ENCODE assay signal across 1 cellular context in the genomic region with DNA sequence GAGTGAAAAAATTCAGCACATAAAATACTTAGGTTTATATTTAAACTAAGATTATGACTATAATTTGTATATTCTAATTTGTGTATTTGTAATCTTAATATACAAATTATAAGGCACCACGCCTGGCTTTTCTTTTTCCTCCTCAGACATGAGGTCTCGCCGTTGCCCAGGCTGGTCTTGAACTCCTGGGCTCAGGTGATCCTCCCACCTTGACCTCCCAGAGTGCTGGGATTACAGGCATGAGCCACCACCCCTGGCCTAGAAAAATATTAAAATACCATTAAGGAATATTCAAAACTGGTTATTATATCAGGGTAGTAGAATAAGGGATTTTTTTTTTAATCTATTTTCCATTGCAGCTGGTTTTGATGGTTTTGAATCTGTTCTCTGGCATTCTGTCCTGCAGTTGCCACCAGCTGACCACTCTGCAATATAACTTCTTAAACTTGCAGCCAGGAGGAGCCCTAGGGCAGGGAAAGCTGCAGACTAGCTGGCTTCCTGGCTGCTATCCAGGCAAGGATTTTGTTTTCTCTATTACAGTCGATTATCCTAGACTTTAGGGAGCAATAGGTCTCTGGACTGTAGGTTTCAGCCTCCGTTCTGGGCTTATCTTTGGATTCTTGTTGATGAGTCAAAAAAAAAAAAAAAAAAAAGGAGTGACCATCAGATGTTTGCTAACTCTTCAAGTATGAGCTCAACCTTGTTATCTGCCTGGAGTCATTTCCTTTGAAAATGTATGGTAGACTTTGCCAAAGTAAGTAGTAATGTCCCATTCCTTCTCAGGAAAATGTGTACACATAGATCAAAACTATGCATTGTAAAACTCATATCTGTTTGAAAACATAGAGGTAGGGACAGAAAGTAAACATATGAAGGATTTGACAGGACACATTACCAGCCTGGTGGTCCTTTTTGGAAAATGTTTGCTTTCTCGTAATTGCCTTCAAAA.
A peak's percentile ranks its signal among the peaks of the same experiment; 100 is the strongest.
TF ChIP-seq lines count a peak whose summit lies in the region.

No MANE protein-coding gene starts in this region.

TF ChIP-seq in K562, 482 proteins besides CTCF, POLR2A, EP300 and RAD21 (continued from another document and continues in another):
- TF ChIP-seq, protein P1, sequence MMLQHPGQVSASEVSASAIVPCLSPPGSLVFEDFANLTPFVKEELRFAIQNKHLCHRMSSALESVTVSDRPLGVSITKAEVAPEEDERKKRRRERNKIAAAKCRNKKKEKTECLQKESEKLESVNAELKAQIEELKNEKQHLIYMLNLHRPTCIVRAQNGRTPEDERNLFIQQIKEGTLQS (IDR thresholded peaks at IDR 0.05), result peak; percentile 87
- TF ChIP-seq, protein P1 (CRISPR knock-in tag; conservative IDR thresholded peaks at IDR 0.05), result no peak
- TF ChIP-seq NBN (IDR thresholded peaks at IDR 0.05; ENCODE audit: low read depth) (peak; percentile 59; the same call in 1 of the 2 replicates), ZNF316 (IDR thresholded peaks at IDR 0.05) (no peak), POLR2AphosphoS5 (IDR thresholded peaks at IDR 0.05; ENCODE audit: control insufficient read depth, insufficient read depth, low read depth, low read length) (peak; percentile 44; the same call in 1 of the 2 replicates), SIN3B (IDR thresholded peaks at IDR 0.05; ENCODE audit: low read depth) (0 out of 2 replicates have a peak, but pooled peaks have one; percentile 26), CBX1 (IDR thresholded peaks at IDR 0.05; ENCODE audit: low read depth) (no peak), MAZ (CRISPR knock-in tag; conservative IDR thresholded peaks at IDR 0.05 in 1 of 2, IDR thresholded peaks at IDR 0.05 in 1 of 2) (peak in 1 of 2 experiments; percentile 49; a peak in 2 of 4 replicates), SMARCE1 (IDR thresholded peaks at IDR 0.05) (peak; percentile 84), NFIX (CRISPR knock-in tag; IDR thresholded peaks at IDR 0.05; ENCODE audit: low read depth) (peak; percentile 38; the same call in 1 of the 2 replicates), SREBF2 (CRISPR knock-in tag; IDR thresholded peaks at IDR 0.05) (no peak), C11orf30 (IDR thresholded peaks at IDR 0.05; ENCODE audit: low read depth) (no peak), MTA3 (IDR thresholded peaks at IDR 0.05; ENCODE audit: borderline replicate concordance) (peak; percentile 67; the same call in 1 of the 2 replicates), DACH1 (IDR thresholded peaks at IDR 0.05; ENCODE audit: partially characterized antibody) (peak; percentile 81), GATA2 (CRISPR knock-in tag; IDR thresholded peaks at IDR 0.05) (peak; percentile 39; the same call in 1 of the 2 replicates), SIN3A (IDR thresholded peaks at IDR 0.05; ENCODE audit: borderline replicate concordance in 2 of 2, control insufficient read depth in 1 of 2, low read depth in 2 of 2, low read length in 2 of 2) (0 out of 4 replicates have a peak, but pooled peaks have one; percentile 24 to 57), ELF1 (tag; IDR thresholded peaks at IDR 0.05) (no peak), HNRNPH1 (optimal IDR thresholded peaks at IDR 0.05; ENCODE audit: low read depth, low read length) (no peak), MAFK (IDR thresholded peaks at IDR 0.05; ENCODE audit: low read length) (peak; percentile 42), CBX3 (IDR thresholded peaks at IDR 0.05; ENCODE audit: borderline replicate concordance in 1 of 2, low read length in 2 of 2) (peak in 1 of 2 experiments; percentile 38; a peak in 1 of 3 replicates), MCM2 (IDR thresholded peaks at IDR 0.05; ENCODE audit: low read depth) (no peak), FOXA3 (CRISPR knock-in tag; conservative IDR thresholded peaks at IDR 0.05 in 1 of 2, IDR thresholded peaks at IDR 0.05 in 1 of 2) (peak in 1 of 2 experiments; percentile 66; a peak in 2 of 4 replicates), ZNF561 (CRISPR knock-in tag; conservative IDR thresholded peaks at IDR 0.05) (no peak), ZNF318 (IDR thresholded peaks at IDR 0.05; ENCODE audit: borderline replicate concordance in 1 of 2, low read depth in 1 of 2) (no peak; a peak in 1 of 4 replicates), DMBX1 (CRISPR knock-in tag; IDR thresholded peaks at IDR 0.05; ENCODE audit: borderline replicate concordance) (0 out of 2 replicates have a peak, but pooled peaks have one; percentile 28), ZNF121 (CRISPR knock-in tag; conservative IDR thresholded peaks at IDR 0.05) (no peak), ZNF668 (CRISPR knock-in tag; IDR thresholded peaks at IDR 0.05) (no peak), CHD1 (IDR thresholded peaks at IDR 0.05; ENCODE audit: low read length) (no peak), ZKSCAN8 (CRISPR knock-in tag; IDR thresholded peaks at IDR 0.05) (peak; percentile 48; the same call in 1 of the 2 replicates), PREB (CRISPR knock-in tag; IDR thresholded peaks at IDR 0.05) (no peak), KAT2B (IDR thresholded peaks at IDR 0.05; ENCODE audit: low read depth, low read length) (no peak), JUN (IDR thresholded peaks at IDR 0.05; ENCODE audit: borderline replicate concordance, low read depth, low read length) (peak; percentile 61), JUN (CRISPR knock-in tag; IDR thresholded peaks at IDR 0.05; ENCODE audit: borderline replicate concordance) (0 out of 2 replicates have a peak, but pooled peaks have one; percentile 16), GABPA (tag; conservative IDR thresholded peaks at IDR 0.05; ENCODE audit: low read depth) (0 out of 2 replicates have a peak, but pooled peaks have one; percentile 44), ZBTB33 (CRISPR knock-in tag; IDR thresholded peaks at IDR 0.05) (peak; percentile 52), EGR1 (conservative IDR thresholded peaks at IDR 0.05) (no peak), PHF8 (IDR thresholded peaks at IDR 0.05; ENCODE audit: borderline replicate concordance, low read length) (no peak), RBFOX2 (IDR thresholded peaks at IDR 0.05; ENCODE audit: low read depth, low read length) (no peak)
- TF ChIP-seq, protein P2, sequence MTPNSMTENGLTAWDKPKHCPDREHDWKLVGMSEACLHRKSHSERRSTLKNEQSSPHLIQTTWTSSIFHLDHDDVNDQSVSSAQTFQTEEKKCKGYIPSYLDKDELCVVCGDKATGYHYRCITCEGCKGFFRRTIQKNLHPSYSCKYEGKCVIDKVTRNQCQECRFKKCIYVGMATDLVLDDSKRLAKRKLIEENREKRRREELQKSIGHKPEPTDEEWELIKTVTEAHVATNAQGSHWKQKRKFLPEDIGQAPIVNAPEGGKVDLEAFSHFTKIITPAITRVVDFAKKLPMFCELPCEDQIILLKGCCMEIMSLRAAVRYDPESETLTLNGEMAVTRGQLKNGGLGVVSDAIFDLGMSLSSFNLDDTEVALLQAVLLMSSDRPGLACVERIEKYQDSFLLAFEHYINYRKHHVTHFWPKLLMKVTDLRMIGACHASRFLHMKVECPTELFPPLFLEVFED (CRISPR knock-in tag; conservative IDR thresholded peaks at IDR 0.05), result no peak
- TF ChIP-seq, protein P3, sequence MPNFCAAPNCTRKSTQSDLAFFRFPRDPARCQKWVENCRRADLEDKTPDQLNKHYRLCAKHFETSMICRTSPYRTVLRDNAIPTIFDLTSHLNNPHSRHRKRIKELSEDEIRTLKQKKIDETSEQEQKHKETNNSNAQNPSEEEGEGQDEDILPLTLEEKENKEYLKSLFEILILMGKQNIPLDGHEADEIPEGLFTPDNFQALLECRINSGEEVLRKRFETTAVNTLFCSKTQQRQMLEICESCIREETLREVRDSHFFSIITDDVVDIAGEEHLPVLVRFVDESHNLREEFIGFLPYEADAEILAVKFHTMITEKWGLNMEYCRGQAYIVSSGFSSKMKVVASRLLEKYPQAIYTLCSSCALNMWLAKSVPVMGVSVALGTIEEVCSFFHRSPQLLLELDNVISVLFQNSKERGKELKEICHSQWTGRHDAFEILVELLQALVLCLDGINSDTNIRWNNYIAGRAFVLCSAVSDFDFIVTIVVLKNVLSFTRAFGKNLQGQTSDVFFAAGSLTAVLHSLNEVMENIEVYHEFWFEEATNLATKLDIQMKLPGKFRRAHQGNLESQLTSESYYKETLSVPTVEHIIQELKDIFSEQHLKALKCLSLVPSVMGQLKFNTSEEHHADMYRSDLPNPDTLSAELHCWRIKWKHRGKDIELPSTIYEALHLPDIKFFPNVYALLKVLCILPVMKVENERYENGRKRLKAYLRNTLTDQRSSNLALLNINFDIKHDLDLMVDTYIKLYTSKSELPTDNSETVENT (CRISPR knock-in tag; IDR thresholded peaks at IDR 0.05), result no peak
